ENCODE assay signal across 8 cellular contexts in genomic region chr1:21295059-21295401, GRCh38. TPM values are rescaled to one million over a fixed set of nuclear protein-coding genes. Genes with fewer than 3 reads are reported as not detected.
DNase-seq lines count a peak whose midpoint lies in the region; ATAC-seq and TF ChIP-seq lines count a peak whose summit lies in the region.

No MANE protein-coding gene starts in this region.

- peaks cover 0 to 42% (median 0%) of the 10 kb centered on the region in 11 experiments; a peak in 6 of 22 replicates for H3K27me3 ChIP-seq in BLaER1 treated with 17β-estradiol and CSF1 and Interleukin-3, amounts not matched to agents 10 nM and 100 nM
- H3K27me3 ChIP-seq in neural progenitor cell = peaks cover 35% of the 10 kb centered on the region

- H3K4me3 Mint-ChIP-seq in activated T-cell treated with anti-CD3 and anti-CD28 coated beads, Interleukin-2, amount 50 U/mL, for 24 hours = peak overlapping the region; percentile 79
- peak overlapping the region; percentile 85 to 96 (median 91) for H3K4me3 Mint-ChIP-seq in naive B cell
- no peak overlapping the region for H3K4me3 Mint-ChIP-seq in neural progenitor cell

- ATAC-seq in naive B cell (ENCODE audit: low read depth in 2 of 2) = no peak
- ATAC-seq in GM21526 (IDR thresholded peaks at IDR 0.05; ENCODE audit: low FRiP score, unreplicated experiment) = no peak

- H3K27ac ChIP-seq in BLaER1 treated with 17β-estradiol and CSF1 and Interleukin-3, amounts not matched to agents 10 nM and 100 nM = peak overlapping the region in 10 of 11 experiments; percentile 42 to 95 (median 80); a peak in 20 of 22 replicates
- H3K27ac ChIP-seq in neural progenitor cell = no peak overlapping the region

- H3K9ac ChIP-seq in BLaER1 treated with 17β-estradiol and CSF1 and Interleukin-3, amounts not matched to agents 10 nM and 100 nM = peak overlapping the region in 9 of 11 experiments; percentile 48 to 83 (median 73); a peak in 18 of 22 replicates
- H3K9ac ChIP-seq in neural progenitor cell = no peak overlapping the region

- DNase-seq in HT1080 (ENCODE audit: low read depth) (peak; percentile 75), naive B cell (no peak), inferior parietal cortex (ENCODE audit: extremely low spot score) (no peak), mucosa of gallbladder (ENCODE audit: low spot score) (no peak), neural progenitor cell (ENCODE audit: low spot score) (no peak)
- DNase-seq in activated T-cell treated with anti-CD3 and anti-CD28 coated beads, Interleukin-2, amount 50 U/mL, for 24 hours = peak; percentile 62

- H3K36me3 Mint-ChIP-seq in activated T-cell treated with anti-CD3 and anti-CD28 coated beads, Interleukin-2, amount 50 U/mL, for 24 hours (ENCODE audit: low read depth) = peaks cover 53% of the 10 kb centered on the region
- H3K36me3 Mint-ChIP-seq in naive B cell (no peaks in the 10 kb centered on the region), neural progenitor cell (no peaks in the 10 kb centered on the region)

- H3K27me3 Mint-ChIP-seq in activated T-cell treated with anti-CD3 and anti-CD28 coated beads, Interleukin-2, amount 50 U/mL, for 24 hours = no peaks in the 10 kb centered on the region
- H3K27me3 Mint-ChIP-seq in naive B cell (no peaks in the 10 kb centered on the region), neural progenitor cell (ENCODE audit: insufficient read depth, low read depth) (no peaks in the 10 kb centered on the region)

- H3K27ac Mint-ChIP-seq in activated T-cell treated with anti-CD3 and anti-CD28 coated beads, Interleukin-2, amount 50 U/mL, for 24 hours = peak overlapping the region; percentile 99
- H3K27ac Mint-ChIP-seq in naive B cell (peak overlapping the region; percentile 99 to 100 (median 100)), neural progenitor cell (no peak overlapping the region)

- no peaks in the 10 kb centered on the region for H3K36me3 ChIP-seq in BLaER1 treated with 17β-estradiol and CSF1 and Interleukin-3, amounts not matched to agents 10 nM and 100 nM
- no peaks in the 10 kb centered on the region for H3K36me3 ChIP-seq in neural progenitor cell

- peak overlapping the region in 5 of 10 experiments; percentile 27 to 51 (median 36); a peak in 5 of 20 replicates for H3K4me3 ChIP-seq in BLaER1 treated with 17β-estradiol and CSF1 and Interleukin-3, amounts not matched to agents 10 nM and 100 nM
- H3K4me3 ChIP-seq in neural progenitor cell = no peak overlapping the region

- H3K4me1 Mint-ChIP-seq in activated T-cell treated with anti-CD3 and anti-CD28 coated beads, Interleukin-2, amount 50 U/mL, for 24 hours (ENCODE audit: low read depth) = peaks cover 88% of the 10 kb centered on the region
- H3K4me1 Mint-ChIP-seq in naive B cell = peaks cover 61 to 93% (median 80%) of the 10 kb centered on the region in 3 donors
- peaks cover 42% of the 10 kb centered on the region for H3K4me1 Mint-ChIP-seq in neural progenitor cell

- no peak overlapping the region for H2AFZ ChIP-seq in neural progenitor cell (replicated peaks)

- H3K9me3 ChIP-seq in BLaER1 treated with 17β-estradiol and CSF1 and Interleukin-3, amounts not matched to agents 10 nM and 100 nM (replicated peaks in 1 of 11) = no peaks in the 10 kb centered on the region
- no peaks in the 10 kb centered on the region for H3K9me3 ChIP-seq in neural progenitor cell (ENCODE audit: low read depth)

- no peaks in the 10 kb centered on the region for H3K79me2 ChIP-seq in neural progenitor cell (ENCODE audit: low read depth)

- no peaks in the 10 kb centered on the region for H3K9me3 Mint-ChIP-seq in activated T-cell treated with anti-CD3 and anti-CD28 coated beads, Interleukin-2, amount 50 U/mL, for 24 hours
- no peaks in the 10 kb centered on the region for H3K9me3 Mint-ChIP-seq in naive B cell
- no peaks in the 10 kb centered on the region for H3K9me3 Mint-ChIP-seq in neural progenitor cell

- H3F3A ChIP-seq in neural progenitor cell (ENCODE audit: low read depth) = peaks cover 4% of the 10 kb centered on the region

- H3K4me1 ChIP-seq in BLaER1 treated with 17β-estradiol and CSF1 and Interleukin-3, amounts not matched to agents 10 nM and 100 nM = peaks cover 64 to 98% (median 96%) of the 10 kb centered on the region in 10 experiments
- peaks cover 14% of the 10 kb centered on the region for H3K4me1 ChIP-seq in neural progenitor cell

- peaks cover 0 to 7% (median 0%) of the 10 kb centered on the region in 11 experiments; a peak in 3 of 22 replicates for H4K20me1 ChIP-seq in BLaER1 treated with 17β-estradiol and CSF1 and Interleukin-3, amounts not matched to agents 10 nM and 100 nM
- H4K20me1 ChIP-seq in neural progenitor cell (ENCODE audit: low read depth) = peaks cover 44% of the 10 kb centered on the region

- no peak for TF ChIP-seq CTCF in neural progenitor cell (IDR thresholded peaks at IDR 0.05)

- H3K4me2 ChIP-seq in BLaER1 treated with 17β-estradiol and CSF1 and Interleukin-3, amounts not matched to agents 10 nM and 100 nM = peak overlapping the region; percentile 73 to 100 (median 97)
- no peak overlapping the region for H3K4me2 ChIP-seq in neural progenitor cell

RNA-seq across cellular contexts. Expression of gene ECE1, which starts 4.8 kb away (rescaled TPM):
- 66.6 and 72.6 TPM in 2 replicates for total RNA-seq in HT1080 (2014; rRNA removed; shearing (Covaris generic))
- polyA plus RNA-seq in HT1080 (2015; cell fraction: cytosol; rRNA removed) = 103 and 119 TPM in 2 replicates
- polyA plus RNA-seq in HT1080 (2015; cell fraction: nucleus; rRNA removed) = 211 and 256 TPM in 2 replicates
- polyA plus RNA-seq in naive B cell (ENCODE audit: low read depth in 6 of 6) = 10 to 100 TPM in 5 of 6 donors, 1 to 10 TPM in 1; 6.9 to 44.5 (median 20.8) TPM
- total RNA-seq in mucosa of gallbladder = 140 TPM
- total RNA-seq in neural progenitor cell (ENCODE audit: low replicate concordance) = 12.5 and 15.2 TPM in 2 replicates

Comparison
In these comparisons a context has a peak if more than half of its experiments do, and no peak if none do; other contexts are left out.
1. DNase-seq: peak in HT1080 (single experiment) and activated T-cell treated with anti-CD3 and anti-CD28 coated beads, Interleukin-2, amount 50 U/mL, for 24 hours (single experiment); none in naive B cell (single experiment), inferior parietal cortex (single experiment), mucosa of gallbladder (single experiment) and neural progenitor cell (single experiment).